ENCODE assay signal across 8 cellular contexts in the genomic region with DNA sequence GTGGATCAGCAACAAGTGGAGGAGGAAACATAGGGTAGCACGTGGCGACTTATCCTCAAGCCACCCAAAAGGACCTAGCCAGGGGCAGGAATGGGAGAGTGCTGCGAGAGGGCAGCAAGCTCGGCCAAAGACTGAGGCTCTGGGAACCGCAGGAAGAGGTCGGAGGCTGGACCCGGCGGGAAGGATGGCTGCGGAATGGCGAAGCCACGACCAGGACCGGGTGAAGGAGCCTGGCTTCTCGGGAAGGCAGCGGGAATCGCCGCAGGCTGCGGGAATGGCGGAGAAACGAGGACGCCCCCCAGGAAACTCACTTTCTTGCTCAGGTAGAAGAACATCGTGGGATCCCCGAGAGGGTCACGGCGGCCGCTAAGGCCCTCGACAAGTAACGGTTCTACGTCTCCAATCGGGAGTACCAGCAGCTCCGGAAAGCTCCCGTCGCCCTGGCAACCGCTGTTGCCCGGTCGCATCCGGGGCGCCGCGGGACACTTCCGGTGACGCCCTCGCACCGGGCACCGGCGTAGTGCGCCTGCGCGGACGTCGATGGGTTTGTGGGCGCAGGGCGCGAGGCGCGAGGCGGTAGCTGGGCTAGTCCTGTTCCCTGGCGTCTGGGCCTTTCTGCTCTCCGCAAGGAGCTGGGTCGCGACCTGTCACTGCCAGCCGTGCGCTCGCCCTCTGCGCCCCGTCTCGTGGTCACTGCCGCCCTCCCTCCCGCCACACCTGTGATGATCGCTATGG. TPM values are rescaled to one million over a fixed set of nuclear protein-coding genes. Genes with fewer than 3 reads are reported as not detected.
DNase-seq lines count a peak whose midpoint lies in the region; ATAC-seq lines count a peak whose summit lies in the region.

A gene (minus strand): TSS at position 425 of the 735 bp plus-strand sequence. CDS start 90 bp downstream, at position 335.

- H3K4me1 ChIP-seq in CD4-positive, alpha-beta memory T cell (ENCODE audit: insufficient read depth, low read length), result peaks cover 16% of the 10 kb centered on the region

- CTCF ChIA-PET in CD4-positive, alpha-beta memory T cell (lab: Charles Lee; ENCODE audit: partially characterized antibody), result interaction anchor here (1.5 kb wide), 2 partner anchors 9 to 26 kb away, joined by 3 to 8 read pairs; no protein-coding TSS in a partner anchor
- CTCF ChIA-PET in activated CD8-positive, alpha-beta T cell treated with anti-CD3 and anti-CD28 coated beads, Interleukin-2, amount 10 ng/mL, durations not matched to agents 7 days and 5 days (lab: Charles Lee), result interaction anchor here (0.9 to 3.2 kb wide), 2 partner anchors 26 to 101 kb away, joined by 3 to 13 read pairs; no protein-coding TSS in a partner anchor

- peak; percentile 92 for ATAC-seq in GM19452 (IDR thresholded peaks at IDR 0.05; ENCODE audit: unreplicated experiment)
- ATAC-seq in HG03571 (IDR thresholded peaks at IDR 0.05; ENCODE audit: unreplicated experiment), result peak; percentile 93
- peak; percentile 98 for ATAC-seq in activated CD8-positive, alpha-beta T cell treated with anti-CD3 and anti-CD28 coated beads, Interleukin-2, amount 10 ng/mL, durations not matched to agents 7 days and 5 days

- H3K9me3 ChIP-seq in CD4-positive, alpha-beta memory T cell (ENCODE audit: control insufficient read depth in 1 of 2, low read length in 2 of 2), result no peaks in the 10 kb centered on the region

- H3K27ac Mint-ChIP-seq in CD4-positive, alpha-beta memory T cell, result peak within 1 kb of the TSS; percentile 77 to 95 (median 93)
- peak within 1 kb of the TSS; percentile 85 for H3K27ac Mint-ChIP-seq in activated CD8-positive, alpha-beta T cell treated with anti-CD3 and anti-CD28 coated beads, Interleukin-2, amount 10 ng/mL, durations not matched to agents 7 days and 5 days

- intact Hi-C loops in CD4-positive, alpha-beta memory T cell (cut with micrococcal nuclease), result loop anchor here (1.0 to 2.0 kb wide), 3 partner anchors 61 to 641 kb away; a partner anchor contains a TSS

- H3K4me3 ChIP-seq in CD4-positive, alpha-beta memory T cell (ENCODE audit: low read length in 2 of 2), result peak within 1 kb of the TSS; percentile 57 to 68

- H3K27ac ChIP-seq in CD4-positive, alpha-beta memory T cell (ENCODE audit: low read depth, low read length), result peak within 1 kb of the TSS; percentile 57

- H3K27me3 Mint-ChIP-seq in CD4-positive, alpha-beta memory T cell, result peaks cover 9 to 11% of the 10 kb centered on the region in 2 donors
- peaks cover 21% of the 10 kb centered on the region for H3K27me3 Mint-ChIP-seq in activated CD8-positive, alpha-beta T cell treated with anti-CD3 and anti-CD28 coated beads, Interleukin-2, amount 10 ng/mL, durations not matched to agents 7 days and 5 days (ENCODE audit: low read depth)

- DNase-seq in CD4-positive, alpha-beta memory T cell, result peak; percentile 80 to 89 (median 86)
- DNase-seq in NCI-H82 (lab: John Stamatoyannopoulos, UW), result peak; percentile 95
- peak; percentile 92 for DNase-seq in activated CD8-positive, alpha-beta T cell treated with anti-CD3 and anti-CD28 coated beads, Interleukin-2, amount 10 ng/mL, durations not matched to agents 7 days and 5 days
- DNase-seq in effector CD8-positive, alpha-beta T cell (lab: John Stamatoyannopoulos, UW), result peak; percentile 87
- DNase-seq in lung microvascular endothelial cell (ENCODE audit: low read depth in 2 of 2), result peak; percentile 46 to 67
- DNase-seq in stimulated activated CD4-positive, alpha-beta T cell treated with anti-CD3 and anti-CD28 coated beads, TNF-alpha, amount 100 ng/mL, for 4 hours (ENCODE audit: low read depth in 3 of 3), result peak; percentile 83 to 92 (median 85)

- no peaks in the 10 kb centered on the region for H3K36me3 ChIP-seq in CD4-positive, alpha-beta memory T cell (ENCODE audit: insufficient read depth, low read length)

- peaks cover 11 to 28% (median 21%) of the 10 kb centered on the region in 4 donors for H3K4me1 Mint-ChIP-seq in CD4-positive, alpha-beta memory T cell
- H3K4me1 Mint-ChIP-seq in activated CD8-positive, alpha-beta T cell treated with anti-CD3 and anti-CD28 coated beads, Interleukin-2, amount 10 ng/mL, durations not matched to agents 7 days and 5 days (ENCODE audit: low read depth), result peaks cover 22% of the 10 kb centered on the region

- H3K27me3 ChIP-seq in CD4-positive, alpha-beta memory T cell (ENCODE audit: insufficient read depth, low read length), result no peaks in the 10 kb centered on the region

- peaks cover 0 to 2% of the 10 kb centered on the region in 2 donors for H3K36me3 Mint-ChIP-seq in CD4-positive, alpha-beta memory T cell
- H3K36me3 Mint-ChIP-seq in activated CD8-positive, alpha-beta T cell treated with anti-CD3 and anti-CD28 coated beads, Interleukin-2, amount 10 ng/mL, durations not matched to agents 7 days and 5 days (ENCODE audit: low read depth), result no peaks in the 10 kb centered on the region

- H3K9me3 Mint-ChIP-seq in CD4-positive, alpha-beta memory T cell, result no peaks in the 10 kb centered on the region
- H3K9me3 Mint-ChIP-seq in activated CD8-positive, alpha-beta T cell treated with anti-CD3 and anti-CD28 coated beads, Interleukin-2, amount 10 ng/mL, durations not matched to agents 7 days and 5 days (ENCODE audit: insufficient read depth), result no peaks in the 10 kb centered on the region

- POLR2A ChIA-PET in CD4-positive, alpha-beta memory T cell (lab: Charles Lee; ENCODE audit: partially characterized antibody), result interaction anchor here (0.9 to 2.1 kb wide), 7 partner anchors 17 to 833 kb away, joined by 3 to 19 read pairs (median 4); a partner anchor contains a TSS
- POLR2A ChIA-PET in activated CD8-positive, alpha-beta T cell treated with anti-CD3 and anti-CD28 coated beads, Interleukin-2, amount 10 ng/mL, durations not matched to agents 7 days and 5 days (lab: Charles Lee), result interaction anchor here (0.6 to 1.1 kb wide), 2 partner anchors 9 to 65 kb away, joined by 3 read pairs; no protein-coding TSS in a partner anchor

- peak within 1 kb of the TSS; percentile 86 to 96 (median 90) for H3K4me3 Mint-ChIP-seq in CD4-positive, alpha-beta memory T cell
- H3K4me3 Mint-ChIP-seq in activated CD8-positive, alpha-beta T cell treated with anti-CD3 and anti-CD28 coated beads, Interleukin-2, amount 10 ng/mL, durations not matched to agents 7 days and 5 days, result peak within 1 kb of the TSS; percentile 85

RNA-seq across cellular contexts. Expression of the gene that starts here (rescaled TPM):
- 1 to 10 TPM; 5.5 to 5.7 TPM for total RNA-seq in CD4-positive, alpha-beta memory T cell
- 1 to 10 TPM; 2.3 to 2.5 TPM for polyA plus RNA-seq in CD4-positive, alpha-beta memory T cell
- 1 to 10 TPM; 2.9 to 3.9 TPM for total RNA-seq in activated CD8-positive, alpha-beta T cell treated with anti-CD3 and anti-CD28 coated beads, Interleukin-2, amount 10 ng/mL, durations not matched to agents 7 days and 5 days
- total RNA-seq in lung microvascular endothelial cell, result 5.2 and 5.8 TPM in 2 replicates

Comparison
In these comparisons a context has a peak if more than half of its experiments do, and no peak if none do; other contexts are left out.
1. Peak in every context shown above with its lines: DNase-seq, ATAC-seq, H3K4me3 ChIP-seq and H3K27ac ChIP-seq.